In genomic region chr1:33349778-33350610, GRCh38 we compare ENCODE assay signal across 8 cellular contexts. TPM values are rescaled to one million over a fixed set of nuclear protein-coding genes. Genes with fewer than 3 reads are reported as not detected.
DNase-seq lines count a peak whose midpoint lies in the region; ATAC-seq, FAIRE-seq and TF ChIP-seq lines count a peak whose summit lies in the region.

No MANE protein-coding gene starts in this region.

- POLR2A ChIA-PET in AG04449 (lab: Yijun Ruan, JAX): interaction anchor here (0.6 to 0.8 kb wide), 2 partner anchors 21 to 94 kb away, joined by 3 read pairs; no protein-coding TSS in a partner anchor

- H3K9me1 ChIP-seq in keratinocyte (ENCODE audit: control insufficient read depth, extremely low read depth, insufficient read depth, low read length): no peaks in the 10 kb centered on the region

- no peak for TF ChIP-seq CTCF in AG04449 (IDR thresholded peaks at IDR 0.05; ENCODE audit: insufficient read depth, low read length, missing control alignments)
- peak in 1 of 3 experiments; percentile 6 for TF ChIP-seq CTCF in keratinocyte (optimal IDR thresholded peaks at IDR 0.05 in 1 of 3, IDR thresholded peaks at IDR 0.05 in 1 of 3, conservative IDR thresholded peaks at IDR 0.05 in 1 of 3; ENCODE audit: extremely low read depth in 1 of 3, insufficient read depth in 2 of 3, low read length in 3 of 3)

- no peak for FAIRE-seq in keratinocyte (lab: Jason Lieb, UNC)

- H3K27ac ChIP-seq in caudate nucleus (ENCODE audit: low read depth, low read length) (peak overlapping the region; percentile 92), keratinocyte (ENCODE audit: control insufficient read depth, insufficient read depth, low read length) (peak overlapping the region; percentile 74)

- peak; percentile 80 for ATAC-seq in GM18868 (IDR thresholded peaks at IDR 0.05; ENCODE audit: unreplicated experiment)
- peak; percentile 71 for ATAC-seq in HG03095 (IDR thresholded peaks at IDR 0.05; ENCODE audit: unreplicated experiment)

- H3K27me3 ChIP-seq in keratinocyte (ENCODE audit: control insufficient read depth, extremely low read depth, insufficient read depth, low read length): no peaks in the 10 kb centered on the region

- DNase-seq in AG04449 (ENCODE audit: low read depth, low spot score) (no peak), NCI-H2196 (lab: John Stamatoyannopoulos, UW; ENCODE audit: unreplicated experiment) (peak; percentile 90), caudate nucleus (lab: John Stamatoyannopoulos, UW) (peak in 56 of 61 donors; percentile 34 to 89 (median 73)), keratinocyte (ENCODE audit: low read depth, low spot score) (no peak)
- peak; percentile 63 to 73 (median 68) for DNase-seq in activated CD4-positive, CD25-positive, alpha-beta regulatory T cell (lab: John Stamatoyannopoulos, UW)
- DNase-seq in stimulated activated CD4-positive, alpha-beta T cell treated with anti-CD3 and anti-CD28 coated beads, Interleukin-12 subunit alpha, Interleukin-12 subunit beta, amount 100 ng/mL, for 48 hours (ENCODE audit: low read depth in 2 of 3, low spot score in 1 of 3): peak; percentile 56 to 73 (median 59)

- H3K4me2 ChIP-seq in keratinocyte (ENCODE audit: control insufficient read depth, extremely low read depth, insufficient read depth, low read depth, low read length): peak overlapping the region; percentile 89

- CTCF ChIA-PET in AG04449 (lab: Yijun Ruan, JAX): interaction anchor here (1.0 to 3.7 kb wide), 6 partner anchors 12 to 121 kb away, joined by 3 to 40 read pairs (median 4); no protein-coding TSS in a partner anchor

- peaks cover 47% of the 10 kb centered on the region for H3K79me2 ChIP-seq in keratinocyte (ENCODE audit: control insufficient read depth, insufficient read depth, low read length)

- H2AFZ ChIP-seq in keratinocyte (ENCODE audit: control insufficient read depth, low read length): peak overlapping the region; percentile 79

- H3K9ac ChIP-seq in keratinocyte (ENCODE audit: control insufficient read depth, extremely low read depth, insufficient read depth, low read length): peak overlapping the region; percentile 69

- no peaks in the 10 kb centered on the region for H4K20me1 ChIP-seq in keratinocyte (ENCODE audit: control insufficient read depth, extremely low read depth, insufficient read depth, low read length)

- H3K36me3 ChIP-seq in keratinocyte (ENCODE audit: control insufficient read depth in 2 of 2, extremely low read depth in 1 of 2, insufficient read depth in 2 of 2, low read length in 2 of 2): peaks cover 17 to 19% of the 10 kb centered on the region in 2 experiments

- dilution Hi-C loops in keratinocyte (cut with MboI; ENCODE audit: extremely low pct_ligation_motif_present, low sequenced_read_pairs): no loop called here

- peak overlapping the region; percentile 77 for H3K4me3 ChIP-seq in AG04449 (ENCODE audit: low read depth, low read length)
- peak overlapping the region; percentile 54 to 79 (median 70) for H3K4me3 ChIP-seq in keratinocyte (ENCODE audit: control insufficient read depth in 2 of 3, extremely low read depth in 1 of 3, insufficient read depth in 2 of 3, low read depth in 1 of 3, low read length in 3 of 3)

- H3K9me3 ChIP-seq in keratinocyte (ENCODE audit: control insufficient read depth, low read depth, low read length): no peaks in the 10 kb centered on the region

- peaks cover 33% of the 10 kb centered on the region for H3K4me1 ChIP-seq in keratinocyte (ENCODE audit: control insufficient read depth, extremely low read depth, insufficient read depth, low read length)

RNA-seq across cellular contexts. Expression of gene A3GALT2, which starts 29.1 kb away (rescaled TPM):
- polyA plus RNA-seq in keratinocyte: not detected in 3 replicates
- not detected for polyA plus RNA-seq in keratinocyte (2011; ENCODE audit: low read depth)
- not detected in 2 replicates for polyA plus RNA-seq in keratinocyte (2011; cell fraction: cytosol; rRNA removed)
- polyA plus RNA-seq in keratinocyte (2011; cell fraction: nucleus; rRNA removed): not detected in 2 replicates
- not detected in 2 replicates for polyA plus RNA-seq in keratinocyte (2012; ENCODE audit: low replicate concordance)
- polyA minus RNA-seq in keratinocyte: not detected in 3 replicates
- not detected for polyA minus RNA-seq in keratinocyte (2011; cell fraction: cytosol; rRNA and poly(A)+ RNA removed)
- not detected in 2 replicates for polyA minus RNA-seq in keratinocyte (2011; cell fraction: nucleus; rRNA and poly(A)+ RNA removed)

Comparison
In these comparisons a context has a peak if more than half of its experiments do, and no peak if none do; other contexts are left out.
1. DNase-seq: peak in NCI-H2196 (single experiment), activated CD4-positive, CD25-positive, alpha-beta regulatory T cell (4 of 4), caudate nucleus (56 of 61) and stimulated activated CD4-positive, alpha-beta T cell treated with anti-CD3 and anti-CD28 coated beads, Interleukin-12 subunit alpha, Interleukin-12 subunit beta, amount 100 ng/mL, for 48 hours (3 of 3); none in AG04449 (single experiment) and keratinocyte (single experiment).